In the genomic region with DNA sequence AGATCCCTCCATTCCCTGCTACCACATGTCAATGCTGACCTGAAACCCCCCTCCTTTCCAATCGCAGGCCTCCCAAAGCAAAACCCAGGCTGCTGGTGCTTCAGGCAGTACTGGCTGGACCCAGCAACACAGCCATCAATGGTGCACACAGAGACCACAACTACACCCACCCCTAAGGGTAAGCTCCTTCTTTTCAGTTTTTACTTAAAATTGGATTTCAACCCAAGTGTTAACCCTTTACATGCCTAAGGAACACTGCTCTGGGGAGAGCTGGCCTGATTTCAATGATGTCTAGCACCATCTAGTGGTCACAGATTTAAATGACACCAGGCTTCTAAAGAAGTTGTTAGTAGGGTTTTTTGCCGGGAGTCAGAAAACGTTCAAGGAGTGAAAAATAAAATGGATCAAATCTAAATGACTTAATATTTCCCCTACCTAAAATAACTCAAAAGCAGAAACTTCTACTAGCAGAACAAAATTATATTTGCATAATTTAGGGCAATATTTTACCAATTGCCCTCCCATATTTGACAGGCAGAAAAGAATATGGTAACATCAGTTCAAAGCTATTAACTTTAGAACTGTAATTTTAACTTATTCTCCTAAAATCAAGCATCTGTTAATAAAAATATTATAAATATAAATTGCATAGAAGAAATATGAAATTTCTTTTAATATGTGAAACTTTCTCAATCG, we compare ENCODE assay signal across 1 cellular context.
A peak's percentile ranks its signal among the peaks of the same experiment; 100 is the strongest.
TF ChIP-seq lines count a peak whose summit lies in the region.

No MANE protein-coding gene starts in this region.

TF ChIP-seq in HEK293, 187 proteins besides CTCF, POLR2A, EP300 and RAD21 (continued from another document):
- TF ChIP-seq, protein P1, sequence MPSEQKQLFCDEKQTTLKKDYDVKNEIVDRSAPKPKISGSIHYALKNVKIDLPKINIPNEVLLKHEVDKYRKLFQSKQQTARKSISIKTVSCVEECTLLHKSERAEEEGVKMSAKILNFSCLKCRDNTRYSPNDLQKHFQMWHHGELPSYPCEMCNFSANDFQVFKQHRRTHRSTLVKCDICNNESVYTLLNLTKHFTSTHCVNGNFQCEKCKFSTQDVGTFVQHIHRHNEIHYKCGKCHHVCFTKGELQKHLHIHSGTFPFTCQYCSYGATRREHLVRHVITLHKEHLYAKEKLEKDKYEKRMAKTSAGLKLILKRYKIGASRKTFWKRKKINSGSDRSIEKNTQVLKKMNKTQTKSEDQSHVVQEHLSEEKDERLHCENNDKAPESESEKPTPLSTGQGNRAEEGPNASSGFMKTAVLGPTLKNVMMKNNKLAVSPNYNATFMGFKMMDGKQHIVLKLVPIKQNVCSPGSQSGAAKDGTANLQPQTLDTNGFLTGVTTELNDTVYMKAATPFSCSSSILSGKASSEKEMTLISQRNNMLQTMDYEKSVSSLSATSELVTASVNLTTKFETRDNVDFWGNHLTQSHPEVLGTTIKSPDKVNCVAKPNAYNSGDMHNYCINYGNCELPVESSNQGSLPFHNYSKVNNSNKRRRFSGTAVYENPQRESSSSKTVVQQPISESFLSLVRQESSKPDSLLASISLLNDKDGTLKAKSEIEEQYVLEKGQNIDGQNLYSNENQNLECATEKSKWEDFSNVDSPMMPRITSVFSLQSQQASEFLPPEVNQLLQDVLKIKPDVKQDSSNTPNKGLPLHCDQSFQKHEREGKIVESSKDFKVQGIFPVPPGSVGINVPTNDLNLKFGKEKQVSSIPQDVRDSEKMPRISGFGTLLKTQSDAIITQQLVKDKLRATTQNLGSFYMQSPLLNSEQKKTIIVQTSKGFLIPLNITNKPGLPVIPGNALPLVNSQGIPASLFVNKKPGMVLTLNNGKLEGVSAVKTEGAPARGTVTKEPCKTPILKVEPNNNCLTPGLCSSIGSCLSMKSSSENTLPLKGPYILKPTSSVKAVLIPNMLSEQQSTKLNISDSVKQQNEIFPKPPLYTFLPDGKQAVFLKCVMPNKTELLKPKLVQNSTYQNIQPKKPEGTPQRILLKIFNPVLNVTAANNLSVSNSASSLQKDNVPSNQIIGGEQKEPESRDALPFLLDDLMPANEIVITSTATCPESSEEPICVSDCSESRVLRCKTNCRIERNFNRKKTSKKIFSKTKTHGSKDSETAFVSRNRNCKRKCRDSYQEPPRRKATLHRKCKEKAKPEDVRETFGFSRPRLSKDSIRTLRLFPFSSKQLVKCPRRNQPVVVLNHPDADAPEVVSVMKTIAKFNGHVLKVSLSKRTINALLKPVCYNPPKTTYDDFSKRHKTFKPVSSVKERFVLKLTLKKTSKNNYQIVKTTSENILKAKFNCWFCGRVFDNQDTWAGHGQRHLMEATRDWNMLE (tag by site-specific recombination; conservative IDR thresholded peaks at IDR 0.05; ENCODE audit: low read depth): no peak
- TF ChIP-seq ZNF654 (tag by site-specific recombination; IDR thresholded peaks at IDR 0.05; ENCODE audit: low read depth): peak; percentile 73
